ENCODE assay signal across 8 cellular contexts in genomic region chr21:39314155-39315027, GRCh38. TPM values are rescaled to one million over a fixed set of nuclear protein-coding genes. Genes with fewer than 3 reads are reported as not detected.
DNase-seq lines count a peak whose midpoint lies in the region; ATAC-seq and TF ChIP-seq lines count a peak whose summit lies in the region.

No MANE protein-coding gene starts in this region.

- H4K20me1 ChIP-seq in BLaER1 = peaks cover 29% of the 10 kb centered on the region
- peaks cover 6% of the 10 kb centered on the region for H4K20me1 ChIP-seq in neural cell (ENCODE audit: insufficient read depth)

- H3K4me1 ChIP-seq in BLaER1 = peaks cover 54% of the 10 kb centered on the region
- H3K4me1 ChIP-seq in thymus (ENCODE audit: control insufficient read depth, insufficient read depth, low read length) = peaks cover 5% of the 10 kb centered on the region

- H3K4me2 ChIP-seq in BLaER1 (peak overlapping the region; percentile 89), neural cell (ENCODE audit: low read length) (peak overlapping the region; percentile 79)

- peaks cover 24% of the 10 kb centered on the region for H3K36me3 ChIP-seq in BLaER1
- H3K36me3 ChIP-seq in neural cell (ENCODE audit: insufficient read depth, low read length) = no peaks in the 10 kb centered on the region
- peaks cover 7% of the 10 kb centered on the region for H3K36me3 ChIP-seq in thymus (ENCODE audit: control insufficient read depth, insufficient read depth)

- TF ChIP-seq EP300 in neural cell (conservative IDR thresholded peaks at IDR 0.05; ENCODE audit: poor library complexity, severe bottlenecking) = no peak

- H2AFZ ChIP-seq in neural cell (ENCODE audit: low read depth, low read length) = peak overlapping the region; percentile 85

- H3K9ac ChIP-seq in BLaER1 (peak overlapping the region; percentile 98), neural cell (ENCODE audit: low read length) (peak overlapping the region; percentile 99)

- TF ChIP-seq CTCF in fibroblast of villous mesenchyme (IDR thresholded peaks at IDR 0.05; ENCODE audit: insufficient read depth, low read depth, low read length) (no peak), neural cell (IDR thresholded peaks at IDR 0.05; ENCODE audit: poor library complexity, severe bottlenecking) (no peak)

- H3K27ac ChIP-seq in BLaER1 (peak overlapping the region; percentile 100), neural cell (ENCODE audit: low read length) (peak overlapping the region; percentile 97), thymus (ENCODE audit: low read depth) (peak overlapping the region; percentile 96)

- no peaks in the 10 kb centered on the region for H3K9me3 ChIP-seq in BLaER1
- H3K9me3 ChIP-seq in neural cell (ENCODE audit: low read length) = no peaks in the 10 kb centered on the region
- H3K9me3 ChIP-seq in thymus (ENCODE audit: control insufficient read depth) = no peaks in the 10 kb centered on the region

- no peaks in the 10 kb centered on the region for H3K27me3 ChIP-seq in BLaER1
- H3K27me3 ChIP-seq in neural cell (ENCODE audit: insufficient read depth, low read depth, low read length) = no peaks in the 10 kb centered on the region
- no peaks in the 10 kb centered on the region for H3K27me3 ChIP-seq in thymus (ENCODE audit: control insufficient read depth, insufficient read depth)

- 6% methylated on average over 42 of the region's 42 CpGs for WGBS in thymus

- TF ChIP-seq RAD21 in neural cell (conservative IDR thresholded peaks at IDR 0.05) = peak; percentile 40

- H3K79me2 ChIP-seq in neural cell (replicated peaks; ENCODE audit: insufficient read depth, low read length) = peaks cover 29% of the 10 kb centered on the region

- ATAC-seq in GM19452 (IDR thresholded peaks at IDR 0.05; ENCODE audit: unreplicated experiment) = peak; percentile 7

- H3K4me3 ChIP-seq in BLaER1 (peak overlapping the region; percentile 84), fibroblast of villous mesenchyme (ENCODE audit: low read depth, low read length) (peak overlapping the region; percentile 79), neural cell (ENCODE audit: low read length) (peak overlapping the region; percentile 97), thymus (ENCODE audit: low read length) (peak overlapping the region; percentile 98)

- H3K9me2 ChIP-seq in neural cell (ENCODE audit: insufficient read depth, low read length) = no peaks in the 10 kb centered on the region

- H3F3A ChIP-seq in neural cell (ENCODE audit: insufficient read depth, low read length, poor library complexity, severe bottlenecking) = no peaks in the 10 kb centered on the region

- DNase-seq in HT1080 (ENCODE audit: low read depth) = peak; percentile 60
- peak; percentile 83 for DNase-seq in RKO (ENCODE audit: low spot score)
- DNase-seq in activated gamma-delta T cell treated with anti-CD3 and anti-CD28 coated beads, Interleukin-2, amount 50 U/mL, for 16 hours (ENCODE audit: low read depth) = peak; percentile 20
- DNase-seq in fibroblast of villous mesenchyme (ENCODE audit: low read depth) = peak; percentile 70

TF ChIP-seq in neural cell, 6 proteins besides CTCF, POLR2A, EP300 and RAD21:
- peak; percentile 7 for TF ChIP-seq MXI1 (conservative IDR thresholded peaks at IDR 0.05; ENCODE audit: poor library complexity, severe bottlenecking)
- TF ChIP-seq, protein P1, sequence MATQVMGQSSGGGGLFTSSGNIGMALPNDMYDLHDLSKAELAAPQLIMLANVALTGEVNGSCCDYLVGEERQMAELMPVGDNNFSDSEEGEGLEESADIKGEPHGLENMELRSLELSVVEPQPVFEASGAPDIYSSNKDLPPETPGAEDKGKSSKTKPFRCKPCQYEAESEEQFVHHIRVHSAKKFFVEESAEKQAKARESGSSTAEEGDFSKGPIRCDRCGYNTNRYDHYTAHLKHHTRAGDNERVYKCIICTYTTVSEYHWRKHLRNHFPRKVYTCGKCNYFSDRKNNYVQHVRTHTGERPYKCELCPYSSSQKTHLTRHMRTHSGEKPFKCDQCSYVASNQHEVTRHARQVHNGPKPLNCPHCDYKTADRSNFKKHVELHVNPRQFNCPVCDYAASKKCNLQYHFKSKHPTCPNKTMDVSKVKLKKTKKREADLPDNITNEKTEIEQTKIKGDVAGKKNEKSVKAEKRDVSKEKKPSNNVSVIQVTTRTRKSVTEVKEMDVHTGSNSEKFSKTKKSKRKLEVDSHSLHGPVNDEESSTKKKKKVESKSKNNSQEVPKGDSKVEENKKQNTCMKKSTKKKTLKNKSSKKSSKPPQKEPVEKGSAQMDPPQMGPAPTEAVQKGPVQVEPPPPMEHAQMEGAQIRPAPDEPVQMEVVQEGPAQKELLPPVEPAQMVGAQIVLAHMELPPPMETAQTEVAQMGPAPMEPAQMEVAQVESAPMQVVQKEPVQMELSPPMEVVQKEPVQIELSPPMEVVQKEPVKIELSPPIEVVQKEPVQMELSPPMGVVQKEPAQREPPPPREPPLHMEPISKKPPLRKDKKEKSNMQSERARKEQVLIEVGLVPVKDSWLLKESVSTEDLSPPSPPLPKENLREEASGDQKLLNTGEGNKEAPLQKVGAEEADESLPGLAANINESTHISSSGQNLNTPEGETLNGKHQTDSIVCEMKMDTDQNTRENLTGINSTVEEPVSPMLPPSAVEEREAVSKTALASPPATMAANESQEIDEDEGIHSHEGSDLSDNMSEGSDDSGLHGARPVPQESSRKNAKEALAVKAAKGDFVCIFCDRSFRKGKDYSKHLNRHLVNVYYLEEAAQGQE (IDR thresholded peaks at IDR 0.05; ENCODE audit: borderline replicate concordance) = no peak

RNA-seq across cellular contexts. Expression of gene BRWD1, which starts 1.0 kb away (rescaled TPM):
- 12.6 and 14.6 TPM in 2 replicates for total RNA-seq in HT1080 (2014; rRNA removed; shearing (Covaris generic))
- 14.6 and 17.0 TPM in 2 replicates for polyA plus RNA-seq in HT1080 (2015; cell fraction: cytosol; rRNA removed)
- 18.4 and 19.4 TPM in 2 replicates for polyA plus RNA-seq in HT1080 (2015; cell fraction: nucleus; rRNA removed)
- 48.6 and 75.6 TPM in 2 replicates for total RNA-seq in fibroblast of villous mesenchyme
- 206 and 246 TPM in 2 replicates for polyA plus RNA-seq in neural cell
- 320 and 344 TPM in 2 replicates for polyA minus RNA-seq in neural cell
- polyA plus RNA-seq in thymus = 25.1 TPM

RNA-seq across cellular contexts. Expression of gene HMGN1, which starts 34.5 kb away (rescaled TPM):
- total RNA-seq in HT1080 (2014; rRNA removed; shearing (Covaris generic)) = 152 and 165 TPM in 2 replicates
- polyA plus RNA-seq in HT1080 (2015; cell fraction: cytosol; rRNA removed) = 173 and 194 TPM in 2 replicates
- polyA plus RNA-seq in HT1080 (2015; cell fraction: nucleus; rRNA removed) = 133 and 151 TPM in 2 replicates
- total RNA-seq in fibroblast of villous mesenchyme = 177 and 255 TPM in 2 replicates
- polyA plus RNA-seq in neural cell (1,995 and 2,070 TPM in 2 replicates), thymus (382 TPM)
- polyA minus RNA-seq in neural cell = 339 and 402 TPM in 2 replicates

Comparison
In these comparisons a context has a peak if more than half of its experiments do, and no peak if none do; other contexts are left out.
1. Peak in every context shown above with its lines: DNase-seq, ATAC-seq, H3K4me3 ChIP-seq and H3K27ac ChIP-seq.
2. DNase-seq: peak in every context shown above with its lines; median percentile 83 in RKO; 70 in fibroblast of villous mesenchyme; 60 in HT1080; 20 in activated gamma-delta T cell treated with anti-CD3 and anti-CD28 coated beads, Interleukin-2, amount 50 U/mL, for 16 hours.